ENCODE assay signal across 8 cellular contexts in the genomic region with DNA sequence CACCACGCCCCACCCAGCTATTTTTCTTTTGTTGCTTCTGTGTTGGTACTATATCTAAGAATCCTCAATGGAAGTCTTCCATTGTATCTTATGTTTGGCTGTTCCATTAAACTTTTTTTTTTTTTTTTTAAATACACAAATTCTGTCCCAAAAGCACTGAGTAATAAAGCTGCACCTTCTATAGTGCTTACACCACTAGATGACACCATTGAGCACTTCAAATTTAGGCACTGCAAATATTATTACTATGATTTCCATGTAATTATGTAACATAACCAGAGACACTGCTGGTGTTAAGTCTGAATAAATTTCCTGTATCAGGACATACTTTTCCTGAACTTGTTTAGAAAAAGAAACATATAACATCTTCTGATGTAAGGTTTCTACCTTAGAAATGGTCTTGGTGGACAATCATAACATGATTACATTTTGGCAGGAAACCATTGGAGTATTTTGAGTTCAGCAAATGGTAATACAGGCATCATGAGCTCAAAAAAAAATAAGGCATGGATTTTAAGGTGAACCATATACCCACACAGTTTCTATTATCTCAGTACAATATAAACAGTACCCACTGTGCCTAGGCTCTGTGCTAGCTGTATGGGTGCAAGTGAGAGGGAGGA.
A peak's percentile ranks its signal among the peaks of the same experiment; 100 is the strongest.
DNase-seq lines count a peak whose midpoint lies in the region; ATAC-seq, FAIRE-seq and TF ChIP-seq lines count a peak whose summit lies in the region.

No MANE protein-coding gene starts in this region.

- peaks cover 6 to 11% (median 6%) of the 10 kb centered on the region in 5 donors for H3K36me3 Mint-ChIP-seq in naive thymus-derived CD4-positive, alpha-beta T cell

- intact Hi-C loops in naive thymus-derived CD4-positive, alpha-beta T cell (cut with micrococcal nuclease) = loop anchor here (1.0 to 10.0 kb wide), 5 partner anchors 46 to 254 kb away; a partner anchor contains a TSS

- FAIRE-seq in D721Med (lab: Jason Lieb, UNC) = no peak

- POLR2A ChIA-PET in naive thymus-derived CD4-positive, alpha-beta T cell (lab: Charles Lee) = interaction anchor here (0.8 to 2.2 kb wide), 3 partner anchors 123 to 253 kb away, joined by 3 to 7 read pairs (median 4); a partner anchor contains a TSS

- no peaks in the 10 kb centered on the region for H3K4me1 ChIP-seq in naive thymus-derived CD4-positive, alpha-beta T cell (ENCODE audit: control insufficient read depth in 2 of 2, insufficient read depth in 2 of 2, low read length in 2 of 2)

- H3K27ac Mint-ChIP-seq in naive thymus-derived CD4-positive, alpha-beta T cell = peak overlapping the region in 5 of 9 donors; percentile 20 to 65 (median 34)

- DNase-seq in D721Med (ENCODE audit: insufficient read length, low spot score) (no peak), MG63 (no peak), COLO668 (lab: John Stamatoyannopoulos, UW; ENCODE audit: unreplicated experiment) (no peak)
- peak in 5 of 9 donors; percentile 18 to 49 (median 41) for DNase-seq in naive thymus-derived CD4-positive, alpha-beta T cell
- no peak for DNase-seq in stimulated activated CD4-positive, alpha-beta T cell treated with anti-CD3 and anti-CD28 coated beads, Interleukin-2, amount 100 ng/mL, for 48 hours

- H3K9me3 ChIP-seq in naive thymus-derived CD4-positive, alpha-beta T cell (ENCODE audit: control insufficient read depth in 2 of 3, low read length in 3 of 3) = no peaks in the 10 kb centered on the region
- H3K9me3 ChIP-seq in MG63 = no peaks in the 10 kb centered on the region

- H3K9me3 Mint-ChIP-seq in naive thymus-derived CD4-positive, alpha-beta T cell = no peaks in the 10 kb centered on the region

- CTCF ChIA-PET in naive thymus-derived CD4-positive, alpha-beta T cell (lab: Charles Lee) = interaction anchor here (0.6 to 5.3 kb wide), 8 partner anchors 16 to 410 kb away, joined by 3 to 75 read pairs (median 4); no protein-coding TSS in a partner anchor

- no peaks in the 10 kb centered on the region for H3K27me3 Mint-ChIP-seq in naive thymus-derived CD4-positive, alpha-beta T cell

- H3K27me3 ChIP-seq in naive thymus-derived CD4-positive, alpha-beta T cell (ENCODE audit: control insufficient read depth in 2 of 2, insufficient read depth in 2 of 2, low read length in 2 of 2) = no peaks in the 10 kb centered on the region
- no peaks in the 10 kb centered on the region for H3K27me3 ChIP-seq in MG63

- H3K4me3 Mint-ChIP-seq in naive thymus-derived CD4-positive, alpha-beta T cell = no peak overlapping the region

- peak; percentile 61 for ATAC-seq in naive thymus-derived CD4-positive, alpha-beta T cell
- no peak for ATAC-seq in HG02571 (IDR thresholded peaks at IDR 0.05; ENCODE audit: unreplicated experiment)

- TF ChIP-seq CTCF in D721Med (IDR thresholded peaks at IDR 0.05; ENCODE audit: insufficient read depth, missing control alignments) (peak; percentile 30), LNCAP (IDR thresholded peaks at IDR 0.05) (peak; percentile 86)

- H3K4me1 Mint-ChIP-seq in naive thymus-derived CD4-positive, alpha-beta T cell = peaks cover 4 to 18% (median 12%) of the 10 kb centered on the region in 7 donors

- peak overlapping the region; percentile 0 for H3K27ac ChIP-seq in cingulate gyrus (ENCODE audit: low read depth, low read length)
- no peak overlapping the region for H3K27ac ChIP-seq in naive thymus-derived CD4-positive, alpha-beta T cell (ENCODE audit: low read depth, low read length)

- no peak overlapping the region for H3K4me3 ChIP-seq in naive thymus-derived CD4-positive, alpha-beta T cell (ENCODE audit: low read length)
- no peak overlapping the region for H3K4me3 ChIP-seq in MG63

- H3K36me3 ChIP-seq in naive thymus-derived CD4-positive, alpha-beta T cell (ENCODE audit: control insufficient read depth in 2 of 3, insufficient read depth in 3 of 3, low read length in 3 of 3) = peaks cover 0 to 10% (median 0%) of the 10 kb centered on the region in 3 experiments
- peaks cover 4% of the 10 kb centered on the region; the same call in 1 of the 2 replicates for H3K36me3 ChIP-seq in MG63

Comparison
In these comparisons a context has a peak if more than half of its experiments do, and no peak if none do; other contexts are left out.
1. DNase-seq: peak in naive thymus-derived CD4-positive, alpha-beta T cell (5 of 9); none in D721Med (single experiment), MG63 (single experiment), stimulated activated CD4-positive, alpha-beta T cell treated with anti-CD3 and anti-CD28 coated beads, Interleukin-2, amount 100 ng/mL, for 48 hours (0 of 2) and COLO668 (single experiment).